Comparison of ENCODE assay signal across 8 cellular contexts in genomic region chr12:8493084-8493483, GRCh38. TPM values are rescaled to one million over a fixed set of nuclear protein-coding genes. Genes with fewer than 3 reads are reported as not detected.
DNase-seq lines count a peak whose midpoint lies in the region; ATAC-seq and TF ChIP-seq lines count a peak whose summit lies in the region.

No MANE protein-coding gene starts in this region.

- H3K4me1 Mint-ChIP-seq in stimulated activated memory B cell treated with anti-CD40 and anti-IgM and Interleukin-4, amounts not matched to agents 10 μg/mL and 1 μg/mL and 100 μg/mL, for 72 hours, result peaks cover 21% of the 10 kb centered on the region
- H3K4me1 Mint-ChIP-seq in type B pancreatic cell (ENCODE audit: unreplicated experiment), result no peaks in the 10 kb centered on the region

- DNase-seq in KG1 (lab: John Stamatoyannopoulos, UW), result peak; percentile 86
- peak; percentile 30 for DNase-seq in activated naive CD4-positive, alpha-beta T cell treated with anti-CD3 and anti-CD28 coated beads, Interleukin-2, amount 50 U/mL, for 16 hours
- no peak for DNase-seq in NCI-H2029 treated with DMSO at 0.1 percent for 48 hours (lab: John Stamatoyannopoulos, UW)
- DNase-seq in type B pancreatic cell (ENCODE audit: extremely low spot score, unreplicated experiment), result no peak
- no peak for DNase-seq in COR-L47 (lab: John Stamatoyannopoulos, UW)

- H3K27ac Mint-ChIP-seq in stimulated activated memory B cell treated with anti-CD40 and anti-IgM and Interleukin-4, amounts not matched to agents 10 μg/mL and 1 μg/mL and 100 μg/mL, for 72 hours, result no peak overlapping the region
- no peak overlapping the region for H3K27ac Mint-ChIP-seq in type B pancreatic cell

- ATAC-seq in GM18499 (IDR thresholded peaks at IDR 0.05; ENCODE audit: insufficient read depth, unreplicated experiment) (peak; percentile 95), GM21576 (IDR thresholded peaks at IDR 0.05; ENCODE audit: unreplicated experiment) (peak; percentile 99)
- ATAC-seq in stimulated activated memory B cell treated with anti-CD40 and anti-IgM and Interleukin-4, amounts not matched to agents 10 μg/mL and 1 μg/mL and 100 μg/mL, for 72 hours, result peak; percentile 97

- TF ChIP-seq CTCF in type B pancreatic cell (conservative IDR thresholded peaks at IDR 0.05), result no peak

- H3K9me3 Mint-ChIP-seq in stimulated activated memory B cell treated with anti-CD40 and anti-IgM and Interleukin-4, amounts not matched to agents 10 μg/mL and 1 μg/mL and 100 μg/mL, for 72 hours, result peaks cover 3% of the 10 kb centered on the region
- no peaks in the 10 kb centered on the region for H3K9me3 Mint-ChIP-seq in type B pancreatic cell

- peaks cover 51% of the 10 kb centered on the region for H3K27me3 Mint-ChIP-seq in stimulated activated memory B cell treated with anti-CD40 and anti-IgM and Interleukin-4, amounts not matched to agents 10 μg/mL and 1 μg/mL and 100 μg/mL, for 72 hours
- H3K27me3 Mint-ChIP-seq in type B pancreatic cell, result peaks cover 11% of the 10 kb centered on the region

- H3K36me3 Mint-ChIP-seq in stimulated activated memory B cell treated with anti-CD40 and anti-IgM and Interleukin-4, amounts not matched to agents 10 μg/mL and 1 μg/mL and 100 μg/mL, for 72 hours, result no peaks in the 10 kb centered on the region
- H3K36me3 Mint-ChIP-seq in type B pancreatic cell, result no peaks in the 10 kb centered on the region

- no peak overlapping the region for H3K4me3 Mint-ChIP-seq in stimulated activated memory B cell treated with anti-CD40 and anti-IgM and Interleukin-4, amounts not matched to agents 10 μg/mL and 1 μg/mL and 100 μg/mL, for 72 hours
- H3K4me3 Mint-ChIP-seq in type B pancreatic cell, result no peak overlapping the region

RNA-seq across cellular contexts. Expression of gene CLEC4D, which starts 20.2 kb away (rescaled TPM):
- not detected in 2 replicates for total RNA-seq in type B pancreatic cell (ENCODE audit: low replicate concordance)

RNA-seq across cellular contexts. Expression of gene CLEC6A, which starts 37.3 kb away (rescaled TPM):
- not detected in 2 replicates for total RNA-seq in type B pancreatic cell (ENCODE audit: low replicate concordance)

RNA-seq across cellular contexts. Expression of gene CLEC4E, which starts 47.6 kb away (rescaled TPM):
- total RNA-seq in type B pancreatic cell (ENCODE audit: low replicate concordance), result not detected in 2 replicates

Comparison
In these comparisons a context has a peak if more than half of its experiments do, and no peak if none do; other contexts are left out.
1. DNase-seq: peak in KG1 (single experiment) and activated naive CD4-positive, alpha-beta T cell treated with anti-CD3 and anti-CD28 coated beads, Interleukin-2, amount 50 U/mL, for 16 hours (single experiment); none in NCI-H2029 treated with DMSO at 0.1 percent for 48 hours (single experiment), type B pancreatic cell (single experiment) and COR-L47 (single experiment).
2. Peak in every context shown above with its lines, with median percentiles within 50 percentile points of each other: ATAC-seq.